11 cellular contexts compared by ENCODE assay signal in genomic region chr10:78304091-78305045, GRCh38.
DNase-seq lines count a peak whose midpoint lies in the region; ATAC-seq, FAIRE-seq and TF ChIP-seq lines count a peak whose summit lies in the region.
"Had no signal": no experiment of that assay in that cellular context is flagged by ENCODE, and none has a peak within 500 bp of the region (broad histone marks: within the 10 kb centered on the region; RNA-seq: fewer than 3 reads in every experiment).

No MANE protein-coding gene starts in this region.

- TF ChIP-seq RAD21 in H1 (IDR thresholded peaks at IDR 0.05 in 1 of 2, conservative IDR thresholded peaks at IDR 0.05 in 1 of 2; ENCODE audit: low read depth in 2 of 2, low read length in 2 of 2), result no peak

- H3K79me1 ChIP-seq in H1 (ENCODE audit: low read depth, low read length), result no peaks in the 10 kb centered on the region

- 76% methylated on average over 12 of the region's 12 CpGs; no CpG with 5 or more reads in 1 of the 2 experiments for WGBS in H1 (ENCODE audit: extremely low coverage in 1 of 2, insufficient coverage in 1 of 2, insufficient read length in 1 of 2, insufficient replicate concordance in 2 of 2, low coverage in 1 of 2, low lambda C conversion rate in 2 of 2, missing lambda C conversion rate in 1 of 2), 2 experiments

- intact Hi-C loops in CD8-positive, alpha-beta T cell (cut with DNase I, micrococcal nuclease), result loop anchor here (5.0 kb wide), 4 partner anchors 133 to 1773 kb away; partner anchors contain the start of gene TMEM254 (in 2 of the 2)
- intact Hi-C loops in OCI-LY7 (cut with micrococcal nuclease; ENCODE audit: unreplicated experiment), result loop anchor here (5.0 kb wide), 2 partner anchors 893 to 1298 kb away; no protein-coding TSS in a partner anchor

- no peak overlapping the region for H4K8ac ChIP-seq in H1 (ENCODE audit: extremely low read depth, insufficient read depth, low read length)

- no peaks in the 10 kb centered on the region for H3K27me3 ChIP-seq in CD8-positive, alpha-beta T cell (ENCODE audit: insufficient read depth, low read length)
- 0 out of 7 replicates have a peak, but pooled peaks cover 0 to 3% (median 0%) of the 10 kb centered on the region in 4 experiments for H3K27me3 ChIP-seq in H1 (replicated peaks in 1 of 4; ENCODE audit: control insufficient read depth in 3 of 4, extremely low read depth in 1 of 4, insufficient read depth in 3 of 4, low read length in 3 of 4)
- H3K27me3 ChIP-seq: upper lobe of right lung had no signal

- no peak overlapping the region for H3K14ac ChIP-seq in H1 (ENCODE audit: insufficient read length)

- no peak for ATAC-seq in CD8-positive, alpha-beta T cell
- ATAC-seq in GM19035 (IDR thresholded peaks at IDR 0.05; ENCODE audit: unreplicated experiment), result no peak

- POLR2A ChIA-PET in CD8-positive, alpha-beta T cell (lab: Charles Lee), result interaction anchor here (0.9 kb wide), 1 partner anchor 270 kb away, joined by 4 read pairs; no protein-coding TSS in a partner anchor
- POLR2A ChIA-PET in OCI-LY7 (lab: Charles Lee), result interaction anchor here (0.5 to 1.4 kb wide), 3 partner anchors 9 to 55 kb away, joined by 3 to 4 read pairs (median 3); no protein-coding TSS in a partner anchor
- POLR2A ChIA-PET in H1 (lab: Charles Lee; ENCODE audit: partially characterized antibody), result interaction anchor here (1.0 to 1.3 kb wide), 2 partner anchors 9 to 262 kb away, joined by 4 read pairs; no protein-coding TSS in a partner anchor

- H3K4me1 ChIP-seq in CD8-positive, alpha-beta T cell (ENCODE audit: insufficient read depth, low read length), result peaks cover 17% of the 10 kb centered on the region
- H3K4me1 ChIP-seq in OCI-LY7 (ENCODE audit: insufficient read depth, low read length, poor library complexity, severe bottlenecking), result peaks cover 26% of the 10 kb centered on the region
- H3K4me1 ChIP-seq in H1 (replicated peaks in 1 of 4; ENCODE audit: control insufficient read depth in 3 of 4, insufficient read depth in 4 of 4, low read length in 3 of 4), result peaks cover 7 to 10% (median 7%) of the 10 kb centered on the region in 4 experiments

- no peak overlapping the region for H2BK120ac ChIP-seq in H1 (replicated peaks; ENCODE audit: low read depth, low read length)

- H3K36me3 Mint-ChIP-seq in CD8-positive, alpha-beta T cell, result peaks cover 3% of the 10 kb centered on the region
- peaks cover 2% of the 10 kb centered on the region for H3K36me3 Mint-ChIP-seq in osteocyte (ENCODE audit: unreplicated experiment)

- no peak for TF ChIP-seq EP300 in H1 (IDR thresholded peaks at IDR 0.05; ENCODE audit: borderline replicate concordance in 1 of 2, low read depth in 2 of 2, low read length in 2 of 2)

- no peaks in the 10 kb centered on the region for H3K9me2 ChIP-seq in OCI-LY7 (ENCODE audit: insufficient read depth, low read length)

- H3K4ac ChIP-seq in H1 (replicated peaks; ENCODE audit: insufficient read length, low read depth, low read length), result no peak overlapping the region

- CTCF ChIA-PET in CD8-positive, alpha-beta T cell (lab: Charles Lee), result interaction anchor here (1.0 to 1.8 kb wide), 5 partner anchors 9 to 891 kb away, joined by 3 to 11 read pairs (median 6); no protein-coding TSS in a partner anchor
- CTCF ChIA-PET in OCI-LY7 (lab: Charles Lee; ENCODE audit: unreplicated experiment) (no interaction called here), H1 (lab: Charles Lee; ENCODE audit: partially characterized antibody) (interaction anchor here (0.6 to 5.3 kb wide), 32 partner anchors 9 to 321 kb away, joined by 3 to 55 read pairs (median 4); no protein-coding TSS in a partner anchor)

- H3K79me2 ChIP-seq in OCI-LY7 (ENCODE audit: insufficient read depth, low read depth, low read length) (no peaks in the 10 kb centered on the region), H1 (ENCODE audit: control insufficient read depth in 1 of 2, insufficient read depth in 2 of 2, low read length in 2 of 2) (no peaks in the 10 kb centered on the region)

- H3K23me2 ChIP-seq in H1 (ENCODE audit: low read depth, low read length), result peaks cover 4% of the 10 kb centered on the region

- peak overlapping the region; percentile 28 for H3K27ac Mint-ChIP-seq in CD8-positive, alpha-beta T cell
- H3K27ac Mint-ChIP-seq in osteocyte (ENCODE audit: unreplicated experiment), result no peak overlapping the region

- peak overlapping the region; percentile 66; the same call in 1 of the 2 replicates for H2BK20ac ChIP-seq in H1 (ENCODE audit: low read length)

- H4K20me1 ChIP-seq in OCI-LY7 (ENCODE audit: insufficient read depth, low read length), result no peaks in the 10 kb centered on the region
- no peaks in the 10 kb centered on the region for H4K20me1 ChIP-seq in H1 (replicated peaks in 1 of 2; ENCODE audit: control insufficient read depth in 1 of 2, insufficient read depth in 2 of 2, low read length in 2 of 2)

- H2BK5ac ChIP-seq in H1 (ENCODE audit: low read depth, low read length), result no peak overlapping the region

- H3K4me3 Mint-ChIP-seq in CD8-positive, alpha-beta T cell, result no peak overlapping the region
- no peak overlapping the region for H3K4me3 Mint-ChIP-seq in osteocyte (ENCODE audit: unreplicated experiment)

- no peak for FAIRE-seq in H1 (lab: Jason Lieb, UNC)
- FAIRE-seq: colon had no signal

- H2AK5ac ChIP-seq in H1 (ENCODE audit: low read depth, low read length), result no peak overlapping the region

- no peak for TF ChIP-seq POLR2A in H1 (IDR thresholded peaks at IDR 0.05; ENCODE audit: control extremely low read depth in 1 of 2, low read depth in 2 of 2, low read length in 2 of 2)

- H4K5ac ChIP-seq in H1 (ENCODE audit: insufficient read length, low read depth, low read length), result no peak overlapping the region

- no peaks in the 10 kb centered on the region for H3K9me3 ChIP-seq in CD8-positive, alpha-beta T cell (ENCODE audit: low read length)
- H3K9me3 ChIP-seq in OCI-LY7 (ENCODE audit: low read length), result peaks cover 11% of the 10 kb centered on the region; the same call in 1 of the 2 replicates
- H3K9me3 ChIP-seq in H1 (ENCODE audit: insufficient read depth in 2 of 2, low read depth in 1 of 2, low read length in 1 of 2), result no peaks in the 10 kb centered on the region; a peak in 1 of 4 replicates
- H3K9me3 ChIP-seq: upper lobe of right lung had no signal

- H2BK15ac ChIP-seq in H1 (ENCODE audit: low read length), result no peak overlapping the region

- no peak overlapping the region for H3K27ac ChIP-seq in CD8-positive, alpha-beta T cell (ENCODE audit: low read depth, low read length)
- no peak overlapping the region for H3K27ac ChIP-seq in OCI-LY7 (ENCODE audit: low read depth, low read length, poor library complexity, severe bottlenecking)
- no peak overlapping the region for H3K27ac ChIP-seq in H1 (ENCODE audit: low read depth, low read length)

- H3K56ac ChIP-seq in H1 (replicated peaks; ENCODE audit: insufficient read length, low read depth, low read length), result no peak overlapping the region

- no peaks in the 10 kb centered on the region for H3K27me3 Mint-ChIP-seq in CD8-positive, alpha-beta T cell (ENCODE audit: low read depth)
- peaks cover 38% of the 10 kb centered on the region for H3K27me3 Mint-ChIP-seq in osteocyte (ENCODE audit: unreplicated experiment)

- H3K9ac ChIP-seq in H1 (replicated peaks in 1 of 4; ENCODE audit: extremely low read depth in 1 of 4, low read depth in 3 of 4, low read length in 3 of 4), result no peak overlapping the region

- DNase-seq in CD8-positive, alpha-beta T cell, result peak in 2 of 7 experiments; percentile 9 to 47
- DNase-seq in OCI-LY7 (ENCODE audit: low spot score) (no peak), H1 (ENCODE audit: low read depth in 1 of 2, low spot score in 2 of 2) (peak in 1 of 2 experiments; percentile 39), osteocyte (ENCODE audit: extremely low spot score, unreplicated experiment) (peak; percentile 70), NCI-H446 treated with DMSO at 0.1 percent for 48 hours (lab: John Stamatoyannopoulos, UW) (no peak), germinal center (ENCODE audit: low spot score) (no peak), foreskin melanocyte (no peak)
- DNase-seq: stimulated activated CD4-positive, alpha-beta T cell treated with anti-CD3 and anti-CD28 coated beads, Interleukin-4, amount 100 ng/mL, for 1 hour had no signal

- no peak overlapping the region for H3K4me3 ChIP-seq in CD8-positive, alpha-beta T cell (ENCODE audit: low read depth, low read length)
- H3K4me3 ChIP-seq in OCI-LY7 (ENCODE audit: low read depth, low read length, poor library complexity, severe bottlenecking) (no peak overlapping the region), H1 (ENCODE audit: extremely low read depth in 1 of 4, insufficient read depth in 2 of 4, low read depth in 3 of 4, low read length in 4 of 4) (no peak overlapping the region)

- no peak overlapping the region for H4K91ac ChIP-seq in H1 (replicated peaks; ENCODE audit: insufficient read length, low read length)

- no peak for TF ChIP-seq CTCF in CD8-positive, alpha-beta T cell (IDR thresholded peaks at IDR 0.05)
- TF ChIP-seq CTCF in OCI-LY7 (conservative IDR thresholded peaks at IDR 0.05; ENCODE audit: low read length), result no peak
- TF ChIP-seq CTCF in H1 (IDR thresholded peaks at IDR 0.05; ENCODE audit: control extremely low read depth in 1 of 3, insufficient read depth in 1 of 3, low read depth in 1 of 3, low read length in 3 of 3), result no peak
- TF ChIP-seq CTCF in osteocyte (IDR thresholded peaks at IDR 0.05), result no peak

- no peak overlapping the region for H3K18ac ChIP-seq in H1 (ENCODE audit: extremely low read depth, low read length)

- H3K23ac ChIP-seq in H1 (ENCODE audit: insufficient read length), result no peak overlapping the region

- H3K36me3 ChIP-seq in CD8-positive, alpha-beta T cell (ENCODE audit: insufficient read depth, low read length), result no peaks in the 10 kb centered on the region
- H3K36me3 ChIP-seq in OCI-LY7 (ENCODE audit: insufficient read depth, low read length) (no peaks in the 10 kb centered on the region), H1 (ENCODE audit: control insufficient read depth in 2 of 4, insufficient read depth in 4 of 4, low read length in 3 of 4) (no peaks in the 10 kb centered on the region)
- H3K36me3 ChIP-seq: upper lobe of right lung had no signal

- H3K4me2 ChIP-seq in OCI-LY7 (ENCODE audit: low read length) (peak overlapping the region; percentile 78; the same call in 1 of the 2 replicates), H1 (ENCODE audit: insufficient read depth in 1 of 2, low read depth in 2 of 2, low read length in 2 of 2) (peak overlapping the region in 1 of 2 experiments; percentile 82; a peak in 1 of 4 replicates)

- H3K4me1 Mint-ChIP-seq in CD8-positive, alpha-beta T cell (ENCODE audit: low read depth), result peaks cover 20% of the 10 kb centered on the region
- peaks cover 7% of the 10 kb centered on the region for H3K4me1 Mint-ChIP-seq in osteocyte (ENCODE audit: unreplicated experiment)

- peak overlapping the region; percentile 7; the same call in 1 of the 2 replicates for H2AFZ ChIP-seq in OCI-LY7 (ENCODE audit: low read length)
- no peak overlapping the region for H2AFZ ChIP-seq in H1 (ENCODE audit: low read length)

- no TSS peak for BruUV-seq in OCI-LY7 (replicated peaks; lab: Mats Ljungman, UMichigan)

- H2BK12ac ChIP-seq in H1 (ENCODE audit: low read depth, low read length), result no peak overlapping the region

- H3K9me3 Mint-ChIP-seq in CD8-positive, alpha-beta T cell, result no peaks in the 10 kb centered on the region
- no peaks in the 10 kb centered on the region for H3K9me3 Mint-ChIP-seq in osteocyte (ENCODE audit: unreplicated experiment)

TF ChIP-seq in H1, 55 proteins besides CTCF, POLR2A, EP300 and RAD21 (continues in another document):
- TF ChIP-seq BCL11A (IDR thresholded peaks at IDR 0.05; ENCODE audit: low read depth in 2 of 2, low read length in 2 of 2) (no peak), EGR1 (IDR thresholded peaks at IDR 0.05; ENCODE audit: borderline replicate concordance, low read depth, low read length) (no peak)
